8 cellular contexts compared by ENCODE assay signal in the genomic region with DNA sequence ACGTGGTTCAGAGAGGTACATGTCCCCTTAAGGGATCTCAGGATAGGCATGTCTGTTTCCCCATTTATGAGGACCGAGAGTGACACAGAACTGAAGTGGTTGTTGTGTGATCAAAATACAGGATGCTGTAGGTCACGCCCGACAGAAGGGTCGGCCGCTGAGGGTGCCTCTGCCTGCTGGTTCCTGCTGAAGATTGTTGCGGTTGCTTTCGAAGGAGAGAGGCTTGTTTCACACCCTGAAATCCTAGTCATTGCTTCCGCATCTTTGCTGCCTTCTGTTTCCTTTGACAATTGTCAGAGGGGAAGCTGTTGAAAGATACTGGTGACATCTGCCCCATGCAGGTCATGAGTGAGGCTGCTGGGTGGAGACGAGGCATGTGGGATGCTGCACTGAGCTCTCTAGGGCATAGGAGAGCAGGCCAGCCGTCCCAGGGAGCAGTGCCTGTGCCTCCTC. TPM values are rescaled to one million over a fixed set of nuclear protein-coding genes. Genes with fewer than 3 reads are reported as not detected.
DNase-seq lines count a peak whose midpoint lies in the region; ATAC-seq and TF ChIP-seq lines count a peak whose summit lies in the region.

No MANE protein-coding gene starts in this region.

- no peak overlapping the region for H2AFZ ChIP-seq in H9 (ENCODE audit: low read length)

- no peaks in the 10 kb centered on the region for H4K20me1 ChIP-seq in H9 (ENCODE audit: control insufficient read depth, insufficient read depth, insufficient read length)

- no peaks in the 10 kb centered on the region for H3K9me3 Mint-ChIP-seq in H9

- TF ChIP-seq CTCF in transverse colon (IDR thresholded peaks at IDR 0.05): no peak
- TF ChIP-seq CTCF in H9 (conservative IDR thresholded peaks at IDR 0.05): no peak

- H4K8ac ChIP-seq in H9 (replicated peaks; ENCODE audit: insufficient read length, low read depth, low read length): no peak overlapping the region

- H3K4me1 ChIP-seq in transverse colon: peaks cover 10 to 31% (median 15%) of the 10 kb centered on the region in 4 donors
- no peaks in the 10 kb centered on the region; the same call in none of the 2 replicates for H3K4me1 ChIP-seq in H9 (ENCODE audit: insufficient read depth, low read length)

- in situ Hi-C loops in transverse colon (cut with MboI; ENCODE audit: low pct_ligation_motif_present in 1 of 4, low pct_unique_long_range_greater_than_20kb in 1 of 4, low sequenced_read_pairs in 3 of 4): no loop called here

- no peaks in the 10 kb centered on the region for H3K27me3 ChIP-seq in transverse colon
- no peaks in the 10 kb centered on the region for H3K27me3 ChIP-seq in H9 (ENCODE audit: insufficient read depth, low read length)

- no peak overlapping the region for H3K4ac ChIP-seq in H9 (ENCODE audit: low read depth, low read length)

- H3K18ac ChIP-seq in H9 (ENCODE audit: insufficient read length, low read depth, low read length): no peak overlapping the region

- peaks cover 18 to 41% of the 10 kb centered on the region in 2 experiments for H3K4me1 Mint-ChIP-seq in H9

- H3K56ac ChIP-seq in H9 (ENCODE audit: insufficient read length, low read depth, low read length): no peak overlapping the region

- H3K36me3 Mint-ChIP-seq in H9 (ENCODE audit: insufficient read depth in 1 of 3, low read depth in 3 of 3): peaks cover 1 to 23% (median 8%) of the 10 kb centered on the region in 3 experiments

- no peak overlapping the region for H2BK20ac ChIP-seq in H9 (ENCODE audit: low read depth, low read length, poor library complexity, severe bottlenecking)

- no peak overlapping the region for H2BK12ac ChIP-seq in H9 (ENCODE audit: insufficient read length, low read depth, low read length)

- H3K9me3 ChIP-seq in transverse colon: no peaks in the 10 kb centered on the region
- no peaks in the 10 kb centered on the region for H3K9me3 ChIP-seq in H9 (ENCODE audit: control insufficient read depth, low read depth, low read length)

- no peak overlapping the region for H2BK15ac ChIP-seq in H9 (ENCODE audit: low read depth, low read length)

- no peak overlapping the region for H3K4me2 ChIP-seq in H9 (ENCODE audit: insufficient read depth, insufficient read length, low read length)

- TF ChIP-seq EP300 in transverse colon (IDR thresholded peaks at IDR 0.05; ENCODE audit: low read depth): no peak

- H3K23me2 ChIP-seq in H9 (ENCODE audit: insufficient read length, low read depth, low read length, poor library complexity, severe bottlenecking): peaks cover 10% of the 10 kb centered on the region

- H3K27me3 Mint-ChIP-seq in H9 (ENCODE audit: low read depth): no peaks in the 10 kb centered on the region

- no peaks in the 10 kb centered on the region for H3K79me1 ChIP-seq in H9 (ENCODE audit: insufficient read depth, low read depth, low read length, poor library complexity, severe bottlenecking)

- intact Hi-C loops in left colon (cut with DNase I, micrococcal nuclease) (no loop called here), transverse colon (cut with DNase I; ENCODE audit: low total_unique reads) (no loop called here)

- H4K5ac ChIP-seq in H9 (ENCODE audit: insufficient read length, low read depth, low read length): no peak overlapping the region

- no peak overlapping the region for H3T11ph ChIP-seq in H9 (ENCODE audit: low read length)

- no peak overlapping the region for H4K91ac ChIP-seq in H9 (ENCODE audit: insufficient read length, low read depth, low read length)

- no peaks in the 10 kb centered on the region for H3K36me3 ChIP-seq in transverse colon

- no peak overlapping the region for H3K9ac ChIP-seq in H9 (ENCODE audit: extremely low read depth, insufficient read length, low read length)

- H2AK5ac ChIP-seq in H9 (ENCODE audit: insufficient read length, low read length): no peak overlapping the region

- H3K4me3 Mint-ChIP-seq in H9: 0 out of 5 replicates have a peak overlapping the region, but pooled peaks of 1 of the 2 experiments have one; percentile 14

- ATAC-seq in GM18867 (IDR thresholded peaks at IDR 0.05; ENCODE audit: unreplicated experiment) (peak; percentile 58), HG03565 (IDR thresholded peaks at IDR 0.05; ENCODE audit: unreplicated experiment) (peak; percentile 43), left colon (no peak)

- WGBS in transverse colon (ENCODE audit: low coverage in 1 of 2), 2 donors: 70% methylated on average over 4 to 11 of the region's 11 CpGs
- WGBS in H9 (ENCODE audit: extremely low coverage, insufficient read length, low lambda C conversion rate): no CpG with 5 or more reads among the region's 11 CpGs

- no peak overlapping the region for H3K23ac ChIP-seq in H9 (ENCODE audit: insufficient read length, low read depth, low read length)

- H3K14ac ChIP-seq in H9 (ENCODE audit: insufficient read depth, low read length): no peak overlapping the region

- H3K79me2 ChIP-seq in H9 (ENCODE audit: insufficient read depth, low read length): no peaks in the 10 kb centered on the region

- no peak overlapping the region for H3K4me3 ChIP-seq in transverse colon

- H3K27ac ChIP-seq in transverse colon (peak overlapping the region; percentile 38 to 65 (median 50)), H9 (ENCODE audit: insufficient read length, low read depth, low read length) (no peak overlapping the region)

- peak; percentile 35 for DNase-seq in activated CD8-positive, alpha-beta memory T cell treated with anti-CD3 and anti-CD28 coated beads, Interleukin-2, amount 50 U/mL, for 4 hours
- DNase-seq in left colon (peak; percentile 48 to 57), transverse colon (peak; percentile 61), NCI-H446 treated with DMSO at 0.1 percent for 48 hours (lab: John Stamatoyannopoulos, UW) (no peak), H9 (no peak), NCI-H1092 treated with DMSO at 0.1 percent for 48 hours (lab: John Stamatoyannopoulos, UW) (no peak)

- H2BK5ac ChIP-seq in H9 (ENCODE audit: insufficient read length, low read length): no peak overlapping the region

- no peak for TF ChIP-seq POLR2A in transverse colon (IDR thresholded peaks at IDR 0.05)

- H2BK120ac ChIP-seq in H9 (ENCODE audit: low read depth, low read length, poor library complexity, severe bottlenecking): no peak overlapping the region

- H3K27ac Mint-ChIP-seq in H9: no peak overlapping the region; a peak in 2 of 7 replicates

RNA-seq across cellular contexts. Expression of a gene that starts 3.8 kb away (rescaled TPM):
- total RNA-seq in left colon: 10 to 100 TPM; 30.7 to 42.8 TPM
- 10 to 100 TPM; 18.3 to 34.4 (median 27.6) TPM for total RNA-seq in transverse colon
- 53.5 and 63.5 TPM in 2 replicates for total RNA-seq in H9 (2021)

RNA-seq across cellular contexts. Expression of a gene that starts 31.5 kb away (rescaled TPM):
- total RNA-seq in left colon (100 to 1,000 TPM; 186 to 256 TPM), transverse colon (100 to 1,000 TPM; 118 to 463 (median 233) TPM), H9 (2021) (74.4 and 78.7 TPM in 2 replicates)

RNA-seq across cellular contexts. Expression of a gene that starts 42.9 kb away (rescaled TPM):
- total RNA-seq in left colon (10 to 100 TPM in 1 of 2 donors, 1 to 10 TPM in 1; 7.6 to 14.2 TPM), transverse colon (10 to 100 TPM in 1 of 4 donors, 1 to 10 TPM in 2, not detected in 1; 5.2 to 10.5 (median 5.4) TPM), H9 (2021) (2.5 and 3.6 TPM in 2 replicates)

Comparison
In these comparisons a context has a peak if more than half of its experiments do, and no peak if none do; other contexts are left out.
1. DNase-seq: peak in activated CD8-positive, alpha-beta memory T cell treated with anti-CD3 and anti-CD28 coated beads, Interleukin-2, amount 50 U/mL, for 4 hours (single experiment), left colon (2 of 2) and transverse colon (single experiment); none in NCI-H446 treated with DMSO at 0.1 percent for 48 hours (single experiment), H9 (single experiment) and NCI-H1092 treated with DMSO at 0.1 percent for 48 hours (single experiment).